22 cellular contexts compared by ENCODE assay signal in the genomic region with DNA sequence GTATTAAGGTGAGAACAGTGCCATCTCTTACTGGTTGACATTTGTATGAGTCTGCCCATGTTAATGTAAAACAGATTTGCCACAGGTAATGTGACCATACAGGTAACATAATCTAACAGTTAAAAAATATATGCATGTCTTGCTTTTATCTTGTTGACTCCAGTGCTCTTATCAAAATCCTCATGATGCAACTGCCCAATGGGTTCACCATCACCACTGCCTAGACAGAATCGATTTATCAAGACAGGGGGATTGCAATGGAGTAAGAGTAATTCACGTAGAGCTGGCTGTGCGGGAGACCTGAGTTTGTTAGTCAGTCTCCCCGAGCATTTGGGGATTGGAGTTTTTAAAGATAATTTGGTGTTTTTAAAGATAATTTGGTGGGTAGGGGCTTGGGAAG. TPM values are rescaled to one million over a fixed set of nuclear protein-coding genes. Genes with fewer than 3 reads are reported as not detected.
DNase-seq lines count a peak whose midpoint lies in the region; ATAC-seq and TF ChIP-seq lines count a peak whose summit lies in the region.
"Had no signal": no experiment of that assay in that cellular context is flagged by ENCODE, and none has a peak within 500 bp of the region (broad histone marks: within the 10 kb centered on the region; RNA-seq: fewer than 3 reads in every experiment).

No MANE protein-coding gene starts in this region.

- peaks cover 7% of the 10 kb centered on the region for H3K36me3 Mint-ChIP-seq in type B pancreatic cell
- H3K36me3 Mint-ChIP-seq in activated T-helper 17 cell treated with anti-CD3 and anti-CD28 coated beads, Interleukin-2, amount 50 U/mL, for 72 hours (ENCODE audit: low read depth) = peaks cover 75% of the 10 kb centered on the region

- H3K36me3 ChIP-seq in mammary epithelial cell (ENCODE audit: insufficient read depth, low read length) (no peaks in the 10 kb centered on the region), breast epithelium (no peaks in the 10 kb centered on the region)

- DNase-seq in mammary epithelial cell = no peak
- DNase-seq in breast epithelium (ENCODE audit: low spot score in 2 of 2) = no peak
- DNase-seq in islet precursor cell = peak; percentile 41
- no peak for DNase-seq in type B pancreatic cell (ENCODE audit: extremely low spot score, unreplicated experiment)
- DNase-seq: 8988T; COR-L47; DMS153; GF-D8; MM.1S; NCI-H1092; NCI-H146; NCI-H2081; NCI-H2171 treated with DMSO at 0.1 percent for 48 hours; NCI-H748 treated with DMSO at 0.1 percent for 48 hours; NK-92 treated with Interleukin-12 subunit alpha and Interleukin-12 subunit beta, amount 100 ng/mL, for 24 hours; SIG-M5 had no signal

- H3K9ac ChIP-seq in mammary epithelial cell (ENCODE audit: insufficient read depth, low read length) = no peak overlapping the region

- H3K9me3 ChIP-seq in mammary epithelial cell (replicated peaks; ENCODE audit: insufficient read depth, low read length) (no peaks in the 10 kb centered on the region), breast epithelium (no peaks in the 10 kb centered on the region)

- H3K4me3 Mint-ChIP-seq in type B pancreatic cell = peak overlapping the region; percentile 7
- H3K4me3 Mint-ChIP-seq in activated T-helper 17 cell treated with anti-CD3 and anti-CD28 coated beads, Interleukin-2, amount 50 U/mL, for 72 hours = no peak overlapping the region
- H3K4me3 Mint-ChIP-seq: CD14-positive monocyte, GM23338 had no signal

- intact Hi-C loops in mammary epithelial cell (cut with micrococcal nuclease) = no loop called here
- intact Hi-C loops in breast epithelium (cut with DNase I; ENCODE audit: low total_unique reads) = no loop called here

- dilution Hi-C loops in mammary epithelial cell (cut with HindIII; ENCODE audit: low sequenced_read_pairs) = no loop called here

- H3K27me3 ChIP-seq in mammary epithelial cell (ENCODE audit: insufficient read depth, low read length) = no peaks in the 10 kb centered on the region
- no peaks in the 10 kb centered on the region for H3K27me3 ChIP-seq in breast epithelium

- no peak overlapping the region for H3K4me2 ChIP-seq in mammary epithelial cell (ENCODE audit: insufficient read depth, low read depth, low read length)
- H3K4me2 ChIP-seq: GM23338 had no signal

- no peak overlapping the region for H2AFZ ChIP-seq in mammary epithelial cell (ENCODE audit: low read depth, low read length)
- H2AFZ ChIP-seq: GM23338 had no signal

- CTCF ChIA-PET in mammary epithelial cell (lab: Charles Lee; ENCODE audit: low non-redundant PET) = no interaction called here

- WGBS in mammary epithelial cell (ENCODE audit: low coverage, missing lambda C conversion rate) = 97% methylated on average over 4 of the region's 4 CpGs

- peaks cover 67% of the 10 kb centered on the region for H3K4me1 ChIP-seq in mammary epithelial cell (ENCODE audit: insufficient read depth, low read length)
- H3K4me1 ChIP-seq in breast epithelium = peaks cover 0 to 6% of the 10 kb centered on the region in 2 donors

- in situ Hi-C loops in mammary epithelial cell (cut with MboI; ENCODE audit: low sequenced_read_pairs in 2 of 2) = no loop called here

- H3K4me1 Mint-ChIP-seq in type B pancreatic cell (ENCODE audit: unreplicated experiment) = peaks cover 53% of the 10 kb centered on the region
- peaks cover 44% of the 10 kb centered on the region for H3K4me1 Mint-ChIP-seq in activated T-helper 17 cell treated with anti-CD3 and anti-CD28 coated beads, Interleukin-2, amount 50 U/mL, for 72 hours

- no peak for TF ChIP-seq POLR2A in breast epithelium (IDR thresholded peaks at IDR 0.05)

- no peaks in the 10 kb centered on the region for H3K27me3 Mint-ChIP-seq in type B pancreatic cell
- H3K27me3 Mint-ChIP-seq in activated T-helper 17 cell treated with anti-CD3 and anti-CD28 coated beads, Interleukin-2, amount 50 U/mL, for 72 hours = no peaks in the 10 kb centered on the region

- no peaks in the 10 kb centered on the region for H4K20me1 ChIP-seq in mammary epithelial cell (ENCODE audit: insufficient read depth, low read length)

- H3K27ac ChIP-seq in mammary epithelial cell (ENCODE audit: insufficient read depth, low read depth, low read length) = peak overlapping the region; percentile 93
- no peak overlapping the region for H3K27ac ChIP-seq in breast epithelium
- H3K27ac ChIP-seq in VCaP = peak overlapping the region; percentile 15

- TF ChIP-seq CTCF in mammary epithelial cell (conservative IDR thresholded peaks at IDR 0.05 in 1 of 2, IDR thresholded peaks at IDR 0.05 in 1 of 2; ENCODE audit: extremely low read depth in 1 of 2, insufficient read depth in 1 of 2, low read depth in 1 of 2, low read length in 2 of 2) (no peak), breast epithelium (IDR thresholded peaks at IDR 0.05) (no peak), VCaP (conservative IDR thresholded peaks at IDR 0.05) (no peak), type B pancreatic cell (conservative IDR thresholded peaks at IDR 0.05) (no peak)

- no peak for ATAC-seq in activated T-helper 17 cell treated with anti-CD3 and anti-CD28 coated beads, Interleukin-2, amount 50 U/mL, for 72 hours (replicated peaks)
- ATAC-seq in HG03469 (IDR thresholded peaks at IDR 0.05; ENCODE audit: unreplicated experiment) = no peak
- ATAC-seq in HG02870 (IDR thresholded peaks at IDR 0.05; ENCODE audit: unreplicated experiment) = no peak
- ATAC-seq: GM23338 had no signal

- H3K9me3 Mint-ChIP-seq in type B pancreatic cell = peaks cover 7% of the 10 kb centered on the region
- no peaks in the 10 kb centered on the region for H3K9me3 Mint-ChIP-seq in activated T-helper 17 cell treated with anti-CD3 and anti-CD28 coated beads, Interleukin-2, amount 50 U/mL, for 72 hours
- H3K9me3 Mint-ChIP-seq: CD14-positive monocyte, GM23338 had no signal

- BruUV-seq in mammary epithelial cell (replicated peaks; lab: Mats Ljungman, UMichigan) = no TSS peak

- peaks cover 99% of the 10 kb centered on the region for H3K79me2 ChIP-seq in mammary epithelial cell (ENCODE audit: insufficient read depth, low read length)

- peak overlapping the region; percentile 30 for H3K27ac Mint-ChIP-seq in type B pancreatic cell
- H3K27ac Mint-ChIP-seq in activated T-helper 17 cell treated with anti-CD3 and anti-CD28 coated beads, Interleukin-2, amount 50 U/mL, for 72 hours = no peak overlapping the region
- H3K27ac Mint-ChIP-seq: GM23338 had no signal

- H3K4me3 ChIP-seq in mammary epithelial cell (replicated peaks in 1 of 3; ENCODE audit: insufficient read depth in 1 of 3, low read depth in 2 of 3, low read length in 3 of 3) = no peak overlapping the region
- no peak overlapping the region for H3K4me3 ChIP-seq in breast epithelium
- H3K4me3 ChIP-seq: GM23338 had no signal

RNA-seq across cellular contexts. Expression of a gene that starts 19.2 kb away (rescaled TPM):
- total RNA-seq in mammary epithelial cell (10 to 100 TPM; 31.5 to 59.0 TPM), breast epithelium (10 to 100 TPM; 61.6 to 83.2 (median 75.7) TPM), type B pancreatic cell (ENCODE audit: low replicate concordance) (23.2 and 31.9 TPM in 2 replicates)
- polyA plus RNA-seq in mammary epithelial cell = 42.5 TPM
- polyA minus RNA-seq in mammary epithelial cell = 24.8 TPM
- 10 to 100 TPM; 20.5 to 71.9 TPM for total RNA-seq in activated T-helper 17 cell treated with anti-CD3 and anti-CD28 coated beads, Interleukin-2, amount 50 U/mL, for 72 hours

Comparison
In these comparisons a context has a peak if more than half of its experiments do, and no peak if none do; other contexts are left out.
1. H3K27ac ChIP-seq: peak in mammary epithelial cell (single experiment) and VCaP (single experiment); none in breast epithelium (0 of 2).